2 cellular contexts compared by ENCODE assay signal in genomic region chr12:57553343-57554202, GRCh38.
TF ChIP-seq lines count a peak whose summit lies in the region.

No MANE protein-coding gene starts in this region.

TF ChIP-seq in IMR-90, 13 proteins besides CTCF, POLR2A, EP300 and RAD21:
- TF ChIP-seq MXI1 (IDR thresholded peaks at IDR 0.05; ENCODE audit: borderline replicate concordance, low read depth, low read length): no peak
- no peak for TF ChIP-seq ELK1 (IDR thresholded peaks at IDR 0.05; ENCODE audit: borderline replicate concordance, low read depth, low read length)
- no peak for TF ChIP-seq USF2 (IDR thresholded peaks at IDR 0.05; ENCODE audit: low read depth, low read length)
- no peak for TF ChIP-seq CHD1 (IDR thresholded peaks at IDR 0.05; ENCODE audit: low read depth, low read length)
- no peak for TF ChIP-seq RFX5 (IDR thresholded peaks at IDR 0.05; ENCODE audit: low read depth, low read length)
- TF ChIP-seq SMC3 (IDR thresholded peaks at IDR 0.05; ENCODE audit: low read depth, low read length): no peak
- no peak for TF ChIP-seq MAZ (IDR thresholded peaks at IDR 0.05; ENCODE audit: borderline replicate concordance, low read depth, low read length)
- TF ChIP-seq BHLHE40 (IDR thresholded peaks at IDR 0.05; ENCODE audit: low read depth, low read length): no peak
- no peak for TF ChIP-seq CEBPB (IDR thresholded peaks at IDR 0.05; ENCODE audit: low read depth, low read length)
- no peak for TF ChIP-seq FOS (IDR thresholded peaks at IDR 0.05; ENCODE audit: low read depth, low read length)
- TF ChIP-seq RCOR1 (IDR thresholded peaks at IDR 0.05; ENCODE audit: insufficient replicate concordance, low read length): no peak
- TF ChIP-seq MAFK (IDR thresholded peaks at IDR 0.05; ENCODE audit: low read depth, low read length): no peak
- no peak for TF ChIP-seq NFE2L2 (IDR thresholded peaks at IDR 0.05; ENCODE audit: low read depth, low read length)

TF ChIP-seq in GM12891, 5 proteins besides CTCF, POLR2A, EP300 and RAD21:
- TF ChIP-seq SPI1 (IDR thresholded peaks at IDR 0.05; ENCODE audit: low read depth, low read length) (no peak), POU2F2 (IDR thresholded peaks at IDR 0.05; ENCODE audit: low read depth, low read length) (no peak), POLR2AphosphoS5 (IDR thresholded peaks at IDR 0.05; ENCODE audit: low read depth, low read length) (no peak), TAF1 (IDR thresholded peaks at IDR 0.05; ENCODE audit: low read depth, low read length) (no peak), PAX5 (IDR thresholded peaks at IDR 0.05; ENCODE audit: insufficient read depth, low read length, severe bottlenecking) (no peak)
